ENCODE assay signal across 16 cellular contexts in genomic region chr10:99339077-99339476, GRCh38. TPM values are rescaled to one million over a fixed set of nuclear protein-coding genes. Genes with fewer than 3 reads are reported as not detected.
A peak's percentile ranks its signal among the peaks of the same experiment; 100 is the strongest.
DNase-seq lines count a peak whose midpoint lies in the region; ATAC-seq and TF ChIP-seq lines count a peak whose summit lies in the region.
"Had no signal": no experiment of that assay in that cellular context is flagged by ENCODE, and none has a peak within 500 bp of the region (broad histone marks: within the 10 kb centered on the region; RNA-seq: fewer than 3 reads in every experiment).

No MANE protein-coding gene starts in this region.

- peaks cover 2% of the 10 kb centered on the region; the same call in 1 of the 2 replicates for H3K4me1 ChIP-seq in IMR-90 (ENCODE audit: control insufficient read depth, insufficient read depth, low read length)
- peaks cover 0 to 15% (median 10%) of the 10 kb centered on the region in 4 donors for H3K4me1 ChIP-seq in esophagus muscularis mucosa
- H3K4me1 ChIP-seq: gastrocnemius medialis, right lobe of liver had no signal

- peak overlapping the region; percentile 39; the same call in 1 of the 2 replicates for H2AK5ac ChIP-seq in IMR-90 (ENCODE audit: low read depth, low read length)

- H2BK20ac ChIP-seq in IMR-90 (ENCODE audit: low read depth, low read length), result peak overlapping the region; percentile 16; the same call in 1 of the 2 replicates

- no peak overlapping the region for H2AK9ac ChIP-seq in IMR-90 (replicated peaks; ENCODE audit: low read depth, low read length, poor library complexity)

- no peak overlapping the region for H3K23ac ChIP-seq in IMR-90 (ENCODE audit: low read depth, low read length)

- TF ChIP-seq EP300 in esophagus muscularis mucosa (IDR thresholded peaks at IDR 0.05), result no peak

- no peak overlapping the region for H3K18ac ChIP-seq in IMR-90 (ENCODE audit: low read depth, low read length)

- no peaks in the 10 kb centered on the region for H4K20me1 ChIP-seq in IMR-90 (ENCODE audit: insufficient read depth, low read length)

- H3K14ac ChIP-seq in IMR-90 (replicated peaks; ENCODE audit: low read depth, low read length), result no peak overlapping the region

- DNase-seq in Caki2 (ENCODE audit: low read depth) (peak; percentile 65), IMR-90 (peak; percentile 28), choroid plexus epithelial cell (ENCODE audit: low read depth) (peak; percentile 6), renal cortical epithelial cell (ENCODE audit: low read depth) (peak; percentile 53), NCI-H1092 treated with DMSO at 0.1 percent for 48 hours (lab: John Stamatoyannopoulos, UW) (no peak), esophagus muscularis mucosa (ENCODE audit: extremely low spot score) (no peak)
- DNase-seq: C1 segment of cervical spinal cord; DND-41; gastrocnemius medialis; left ventricle myocardium inferior; NCI-H2029; NCI-H510A; right lobe of liver; stimulated activated CD4-positive, alpha-beta T cell treated with anti-CD3 and anti-CD28 coated beads, Interleukin-2, amount 100 ng/mL, for 48 hours; T1000 had no signal

- no peak for TF ChIP-seq RAD21 in IMR-90 (IDR thresholded peaks at IDR 0.05; ENCODE audit: low read length)

- H3K27me3 ChIP-seq in IMR-90 (ENCODE audit: control insufficient read depth, insufficient read depth, low read length) (peaks cover 2% of the 10 kb centered on the region; the same call in 1 of the 2 replicates), esophagus muscularis mucosa (no peaks in the 10 kb centered on the region)
- H3K27me3 ChIP-seq: right lobe of liver had no signal

- no peak overlapping the region for H4K91ac ChIP-seq in IMR-90 (ENCODE audit: insufficient read depth, low read depth, low read length)

- H3K27ac ChIP-seq in IMR-90 (ENCODE audit: insufficient read depth, low read length) (no peak overlapping the region), esophagus muscularis mucosa (replicated peaks in 1 of 4) (no peak overlapping the region)
- H3K27ac ChIP-seq: gastrocnemius medialis, left ventricle myocardium inferior, right lobe of liver had no signal

- ATAC-seq in IMR-90 (ENCODE audit: low read depth), result peak; percentile 77
- ATAC-seq in GM21360 (IDR thresholded peaks at IDR 0.05; ENCODE audit: unreplicated experiment), result no peak
- ATAC-seq: gastrocnemius medialis had no signal

- H2BK15ac ChIP-seq in IMR-90 (ENCODE audit: low read depth, low read length), result no peak overlapping the region; the same call in 2 of the 3 replicates

- no peak overlapping the region for H3K56ac ChIP-seq in IMR-90 (ENCODE audit: extremely low read depth, insufficient read depth, low read length)

- H2BK5ac ChIP-seq in IMR-90 (ENCODE audit: low read depth, low read length, poor library complexity, severe bottlenecking), result no peak overlapping the region

- in situ Hi-C loops in Caki2 (cut with HindIII; ENCODE audit: low pct_unique_long_range_greater_than_20kb, low sequenced_read_pairs), result no loop called here
- in situ Hi-C loops in IMR-90 (cut with MboI; ENCODE audit: low sequenced_read_pairs), result no loop called here

- no peaks in the 10 kb centered on the region for H3K79me1 ChIP-seq in IMR-90 (ENCODE audit: low read depth in 1 of 2, low read length in 2 of 2)

- dilution Hi-C loops in IMR-90 (cut with HindIII; ENCODE audit: low sequenced_read_pairs, unreplicated experiment), result no loop called here

- H3K4ac ChIP-seq in IMR-90 (ENCODE audit: low read depth, low read length), result no peak overlapping the region

- H2AFZ ChIP-seq in IMR-90 (replicated peaks; ENCODE audit: low read length, poor library complexity), result no peak overlapping the region

- no peaks in the 10 kb centered on the region for H3K36me3 ChIP-seq in IMR-90 (ENCODE audit: control insufficient read depth, insufficient read depth, low read length)
- no peaks in the 10 kb centered on the region for H3K36me3 ChIP-seq in esophagus muscularis mucosa
- H3K36me3 ChIP-seq: gastrocnemius medialis, left ventricle myocardium inferior, right lobe of liver had no signal

- no peak for TF ChIP-seq CTCF in IMR-90 (conservative IDR thresholded peaks at IDR 0.05; ENCODE audit: low read depth, low read length)
- TF ChIP-seq CTCF in choroid plexus epithelial cell (conservative IDR thresholded peaks at IDR 0.05; ENCODE audit: low read depth, low read length), result no peak
- no peak for TF ChIP-seq CTCF in esophagus muscularis mucosa (IDR thresholded peaks at IDR 0.05)

- no peak overlapping the region; the same call in 1 of the 2 replicates for H2BK120ac ChIP-seq in IMR-90 (ENCODE audit: low read depth, low read length)

- H3K4me3 ChIP-seq in IMR-90 (ENCODE audit: insufficient read depth, low read depth, low read length) (no peak overlapping the region), choroid plexus epithelial cell (ENCODE audit: low read depth, low read length) (no peak overlapping the region), esophagus muscularis mucosa (no peak overlapping the region)
- H3K4me3 ChIP-seq: gastrocnemius medialis, left ventricle myocardium inferior, right lobe of liver had no signal

- intact Hi-C loops in IMR-90 (cut with micrococcal nuclease), result no loop called here
- intact Hi-C loops in esophagus muscularis mucosa (cut with DNase I), result no loop called here

- H3K9me1 ChIP-seq in IMR-90 (ENCODE audit: insufficient read depth, low read length), result no peaks in the 10 kb centered on the region

- no TSS peak for BruUV-seq in IMR-90 (replicated peaks; lab: Mats Ljungman, UMichigan)

- TF ChIP-seq POLR2A in IMR-90 (IDR thresholded peaks at IDR 0.05; ENCODE audit: low read depth, low read length) (no peak), esophagus muscularis mucosa (IDR thresholded peaks at IDR 0.05; ENCODE audit: low read depth) (no peak)

- no peak overlapping the region for H3K4me2 ChIP-seq in IMR-90 (ENCODE audit: low read depth, low read length)

- CTCF ChIA-PET in IMR-90 (lab: Yijun Ruan, JAX), result no interaction called here

- POLR2A ChIA-PET in IMR-90 (lab: Charles Lee; ENCODE audit: unreplicated experiment), result no interaction called here

- no peak overlapping the region for H4K8ac ChIP-seq in IMR-90 (ENCODE audit: low read depth in 2 of 2, low read length in 2 of 2)

- no peak overlapping the region for H3K9ac ChIP-seq in IMR-90 (ENCODE audit: low read depth, low read length)

- H3K9me3 ChIP-seq in IMR-90 (ENCODE audit: control insufficient read depth, insufficient read depth, low read length), result no peaks in the 10 kb centered on the region
- no peaks in the 10 kb centered on the region for H3K9me3 ChIP-seq in esophagus muscularis mucosa
- H3K9me3 ChIP-seq: gastrocnemius medialis, left ventricle myocardium inferior, right lobe of liver had no signal

- no peak overlapping the region for H4K5ac ChIP-seq in IMR-90 (ENCODE audit: low read depth, low read length)

- WGBS in IMR-90 (ENCODE audit: extremely low coverage in 2 of 2, insufficient read length in 1 of 2), 2 experiments, result no CpG with 5 or more reads among the region's 1 CpG
- WGBS in esophagus muscularis mucosa, result 47% methylated on average over 1 of the region's 1 CpG

TF ChIP-seq in IMR-90, 13 proteins besides CTCF, POLR2A, EP300 and RAD21:
- no peak for TF ChIP-seq FOS (IDR thresholded peaks at IDR 0.05; ENCODE audit: low read depth, low read length)
- no peak for TF ChIP-seq MAFK (IDR thresholded peaks at IDR 0.05; ENCODE audit: low read depth, low read length)
- TF ChIP-seq MXI1 (IDR thresholded peaks at IDR 0.05; ENCODE audit: borderline replicate concordance, low read depth, low read length), result no peak
- no peak for TF ChIP-seq BHLHE40 (IDR thresholded peaks at IDR 0.05; ENCODE audit: low read depth, low read length)
- TF ChIP-seq ELK1 (IDR thresholded peaks at IDR 0.05; ENCODE audit: borderline replicate concordance, low read depth, low read length), result no peak
- no peak for TF ChIP-seq CEBPB (IDR thresholded peaks at IDR 0.05; ENCODE audit: low read depth, low read length)
- no peak for TF ChIP-seq SMC3 (IDR thresholded peaks at IDR 0.05; ENCODE audit: low read depth, low read length)
- no peak for TF ChIP-seq MAZ (IDR thresholded peaks at IDR 0.05; ENCODE audit: borderline replicate concordance, low read depth, low read length)
TF ChIP-seq in IMR-90: peak in this region for 0.

RNA-seq across cellular contexts. Expression of gene CNNM1, which starts 9.9 kb away (rescaled TPM):
- 3.6 and 5.2 TPM in 2 replicates for total RNA-seq in Caki2 (2014; rRNA removed; shearing (Covaris generic); ENCODE audit: low replicate concordance)
- total RNA-seq in IMR-90 (2012; rRNA removed) (0.18 and 0.28 TPM in 2 replicates), renal cortical epithelial cell (0.35 and 1.3 TPM in 2 replicates), esophagus muscularis mucosa (1 to 10 TPM; 1.7 to 3.4 (median 2.7) TPM)
- polyA plus RNA-seq in IMR-90 (2012; rRNA removed), result 0.32 and 0.39 TPM in 2 replicates
- 0.09 and 0.22 TPM in 2 replicates for polyA plus RNA-seq in IMR-90 (2012; cell fraction: cytosol; rRNA removed)
- 0.25 and 0.44 TPM in 2 replicates for polyA plus RNA-seq in IMR-90 (2012; cell fraction: nucleus; rRNA removed; ENCODE audit: low replicate concordance)
- total RNA-seq: gastrocnemius medialis had no signal

Comparison
In these comparisons a context has a peak if more than half of its experiments do, and no peak if none do; other contexts are left out.
1. DNase-seq: peak in Caki2 (single experiment), IMR-90 (single experiment), choroid plexus epithelial cell (single experiment) and renal cortical epithelial cell (single experiment); none in NCI-H1092 treated with DMSO at 0.1 percent for 48 hours (single experiment) and esophagus muscularis mucosa (single experiment).